Comparison of ENCODE assay signal across 1 cellular context in genomic region chr5:173057062-173057924, GRCh38.
TF ChIP-seq lines count a peak whose summit lies in the region.

No MANE protein-coding gene starts in this region.

TF ChIP-seq in K562, 482 proteins besides CTCF, POLR2A, EP300 and RAD21 (continued from another document and continues in another):
- TF ChIP-seq REST (CRISPR knock-in tag; IDR thresholded peaks at IDR 0.05; ENCODE audit: low read depth): peak; percentile 55; the same call in 1 of the 2 replicates
- TF ChIP-seq THAP12 (CRISPR knock-in tag; IDR thresholded peaks at IDR 0.05): 0 out of 2 replicates have a peak, but pooled peaks have one; percentile 7
- no peak for TF ChIP-seq ZNF518B (CRISPR knock-in tag; IDR thresholded peaks at IDR 0.05)
- TF ChIP-seq PBX2 (CRISPR knock-in tag; IDR thresholded peaks at IDR 0.05; ENCODE audit: low read depth): peak; percentile 94
- TF ChIP-seq PBX2 (tag; conservative IDR thresholded peaks at IDR 0.05; ENCODE audit: low read depth): peak; percentile 99
- no peak for TF ChIP-seq BMI1 (IDR thresholded peaks at IDR 0.05; ENCODE audit: low read length)
- TF ChIP-seq E2F3 (CRISPR knock-in tag; IDR thresholded peaks at IDR 0.05): 0 out of 2 replicates have a peak, but pooled peaks have one; percentile 9
- TF ChIP-seq PKNOX1 (IDR thresholded peaks at IDR 0.05): peak; percentile 100
- TF ChIP-seq SMARCA4 (IDR thresholded peaks at IDR 0.05): peak; percentile 48; the same call in 1 of the 2 replicates
- no peak for TF ChIP-seq EZH2 (IDR thresholded peaks at IDR 0.05; ENCODE audit: borderline replicate concordance, low read depth, low read length)
- peak; percentile 94 for TF ChIP-seq PRDM10 (IDR thresholded peaks at IDR 0.05; ENCODE audit: partially characterized antibody)
- TF ChIP-seq RBM25 (IDR thresholded peaks at IDR 0.05; ENCODE audit: low read depth, low read length, severe bottlenecking): peak; percentile 74
- peak; percentile 45; the same call in 1 of the 2 replicates for TF ChIP-seq AFF4 (CRISPR knock-in tag; IDR thresholded peaks at IDR 0.05)
- TF ChIP-seq SAFB2 (IDR thresholded peaks at IDR 0.05; ENCODE audit: borderline replicate concordance, low read depth, low read length, severe bottlenecking): no peak
- TF ChIP-seq CHD1 (IDR thresholded peaks at IDR 0.05; ENCODE audit: low read length): peak; percentile 48
- TF ChIP-seq NCOA1 (IDR thresholded peaks at IDR 0.05; ENCODE audit: low read depth): no peak
- TF ChIP-seq ATF7 (IDR thresholded peaks at IDR 0.05): peak; percentile 75
- TF ChIP-seq SNAPC5 (CRISPR knock-in tag; IDR thresholded peaks at IDR 0.05): no peak
- peak; percentile 94 to 96 for TF ChIP-seq MNT (conservative IDR thresholded peaks at IDR 0.05)
- 0 out of 2 replicates have a peak, but pooled peaks have one; percentile 20 for TF ChIP-seq SPI1 (IDR thresholded peaks at IDR 0.05; ENCODE audit: borderline replicate concordance, low read depth, low read length)
- peak; percentile 69; the same call in 1 of the 2 replicates for TF ChIP-seq ZBTB7A (IDR thresholded peaks at IDR 0.05; ENCODE audit: borderline replicate concordance, control insufficient read depth, low read depth, low read length)
- TF ChIP-seq BRD9 (IDR thresholded peaks at IDR 0.05; ENCODE audit: low read depth, partially characterized antibody): no peak
- no peak for TF ChIP-seq ERF (CRISPR knock-in tag; IDR thresholded peaks at IDR 0.05)
- 0 out of 4 replicates have a peak, but pooled peaks of 1 of the 2 experiments have one; percentile 64 for TF ChIP-seq KDM4B (IDR thresholded peaks at IDR 0.05; ENCODE audit: borderline replicate concordance in 2 of 2, low read depth in 1 of 2)
- TF ChIP-seq ZNF584 (CRISPR knock-in tag; IDR thresholded peaks at IDR 0.05; ENCODE audit: low read depth): no peak
- peak in 1 of 2 experiments; percentile 75; a peak in 3 of 4 replicates for TF ChIP-seq HDAC1 (IDR thresholded peaks at IDR 0.05)
- TF ChIP-seq PML (IDR thresholded peaks at IDR 0.05; ENCODE audit: low read length): peak; percentile 25; the same call in 1 of the 2 replicates
- TF ChIP-seq HMBOX1 (IDR thresholded peaks at IDR 0.05): peak; percentile 69
